Comparison of ENCODE assay signal across 11 cellular contexts in genomic region chr16:29645699-29646187, GRCh38. TPM values are rescaled to one million over a fixed set of nuclear protein-coding genes. Genes with fewer than 3 reads are reported as not detected.
A peak's percentile ranks its signal among the peaks of the same experiment; 100 is the strongest.
DNase-seq lines count a peak whose midpoint lies in the region; FAIRE-seq and TF ChIP-seq lines count a peak whose summit lies in the region.
"Had no signal": no experiment of that assay in that cellular context is flagged by ENCODE, and none has a peak within 500 bp of the region (broad histone marks: within the 10 kb centered on the region; RNA-seq: fewer than 3 reads in every experiment).

No MANE protein-coding gene starts in this region.

- TF ChIP-seq CTCF in HFFc6 (IDR thresholded peaks at IDR 0.05) (no peak), chondrocyte (IDR thresholded peaks at IDR 0.05) (no peak), dorsolateral prefrontal cortex (IDR thresholded peaks at IDR 0.05 in 54 of 56, conservative IDR thresholded peaks at IDR 0.05 in 2 of 56; ENCODE audit: low read depth in 1 of 56, partially characterized antibody in 56 of 56) (no peak)

- H3K9me3 Mint-ChIP-seq in activated CD4-positive, alpha-beta T cell treated with anti-CD3 and anti-CD28 coated beads, Interleukin-2, amount 10 ng/mL, durations not matched to agents 24 days and 14 days, result peaks cover 5% of the 10 kb centered on the region
- H3K9me3 Mint-ChIP-seq in HFFc6 (no peaks in the 10 kb centered on the region), chondrocyte (ENCODE audit: low read depth) (no peaks in the 10 kb centered on the region)

- no peaks in the 10 kb centered on the region for H3K36me3 Mint-ChIP-seq in activated CD4-positive, alpha-beta T cell treated with anti-CD3 and anti-CD28 coated beads, Interleukin-2, amount 10 ng/mL, durations not matched to agents 24 days and 14 days (ENCODE audit: low read depth)
- no peaks in the 10 kb centered on the region for H3K36me3 Mint-ChIP-seq in HFFc6 (ENCODE audit: low read depth)
- H3K36me3 Mint-ChIP-seq in chondrocyte (ENCODE audit: low read depth), result no peaks in the 10 kb centered on the region

- no peaks in the 10 kb centered on the region for H3K27me3 ChIP-seq in small intestine (ENCODE audit: control insufficient read depth in 2 of 2, insufficient read depth in 2 of 2, low read length in 2 of 2)
- H3K27me3 ChIP-seq in dorsolateral prefrontal cortex, result no peaks in the 10 kb centered on the region
- H3K27me3 ChIP-seq: esophagus squamous epithelium had no signal

- no peaks in the 10 kb centered on the region for H3K36me3 ChIP-seq in small intestine (ENCODE audit: control insufficient read depth in 2 of 2, insufficient read depth in 2 of 2, low read length in 2 of 2)
- H3K36me3 ChIP-seq: esophagus squamous epithelium had no signal

- H3K4me3 Mint-ChIP-seq in activated CD4-positive, alpha-beta T cell treated with anti-CD3 and anti-CD28 coated beads, Interleukin-2, amount 10 ng/mL, durations not matched to agents 24 days and 14 days, result no peak overlapping the region
- H3K4me3 Mint-ChIP-seq in HFFc6 (no peak overlapping the region), chondrocyte (ENCODE audit: unreplicated experiment) (no peak overlapping the region)

- 56 to 69% (median 66%) methylated on average over 4 of the region's 4 CpGs for WGBS in small intestine, 3 donors

- H3K4me1 ChIP-seq in small intestine (ENCODE audit: control insufficient read depth in 2 of 2, insufficient read depth in 1 of 2, low read depth in 1 of 2, low read length in 1 of 2), result no peaks in the 10 kb centered on the region
- H3K4me1 ChIP-seq: esophagus squamous epithelium had no signal

- no peaks in the 10 kb centered on the region for H3K27me3 Mint-ChIP-seq in activated CD4-positive, alpha-beta T cell treated with anti-CD3 and anti-CD28 coated beads, Interleukin-2, amount 10 ng/mL, durations not matched to agents 24 days and 14 days
- peaks cover 14% of the 10 kb centered on the region for H3K27me3 Mint-ChIP-seq in HFFc6 (ENCODE audit: insufficient read depth)
- no peaks in the 10 kb centered on the region for H3K27me3 Mint-ChIP-seq in chondrocyte (ENCODE audit: low read depth)

- intact Hi-C loops in activated CD4-positive, alpha-beta T cell treated with anti-CD3 and anti-CD28 coated beads, Interleukin-2, amount 10 ng/mL, durations not matched to agents 24 days and 14 days (cut with micrococcal nuclease), result loop anchor here (2.0 kb wide), 1 partner anchor 17 kb away; the partner anchor contains the start of gene SPN
- intact Hi-C loops in dorsolateral prefrontal cortex (cut with DNase I), result loop anchor here in 1 of 2 donors (10.0 kb wide), 1 partner anchor 69 kb away; no protein-coding TSS in a partner anchor

- H3K27ac Mint-ChIP-seq in activated CD4-positive, alpha-beta T cell treated with anti-CD3 and anti-CD28 coated beads, Interleukin-2, amount 10 ng/mL, durations not matched to agents 24 days and 14 days, result peak overlapping the region; percentile 57
- H3K27ac Mint-ChIP-seq in HFFc6, result no peak overlapping the region
- no peak overlapping the region for H3K27ac Mint-ChIP-seq in chondrocyte (ENCODE audit: unreplicated experiment)

- H3K9me3 ChIP-seq in small intestine (ENCODE audit: control insufficient read depth, low read depth), result no peaks in the 10 kb centered on the region
- H3K9me3 ChIP-seq: esophagus squamous epithelium had no signal

- no peak overlapping the region for H3K4me3 ChIP-seq in small intestine (ENCODE audit: low read depth in 1 of 2, low read length in 2 of 2)
- H3K4me3 ChIP-seq in dorsolateral prefrontal cortex, result no peak overlapping the region
- H3K4me3 ChIP-seq: esophagus squamous epithelium had no signal

- no peak for FAIRE-seq in small intestine (lab: Jason Lieb, UNC)

- DNase-seq in activated CD4-positive, alpha-beta T cell treated with anti-CD3 and anti-CD28 coated beads, Interleukin-2, amount 10 ng/mL, durations not matched to agents 24 days and 14 days, result peak; percentile 67
- no peak for DNase-seq in activated CD4-positive, alpha-beta T cell treated with anti-CD3 and anti-CD28 coated beads for 48 hours
- DNase-seq in KG1 (lab: John Stamatoyannopoulos, UW) (peak; percentile 63), amniotic epithelial cell (ENCODE audit: low read depth) (peak; percentile 45), small intestine (peak; percentile 62), HFFc6 (no peak), chondrocyte (ENCODE audit: low spot score) (no peak), dorsolateral prefrontal cortex (no peak)
- DNase-seq: activated CD4-positive, alpha-beta T cell treated with anti-CD3 and anti-CD28 coated beads for 1 hour; esophagus squamous epithelium had no signal

- H3K27ac ChIP-seq in small intestine (ENCODE audit: low read depth in 1 of 2, low read length in 1 of 2) (no peak overlapping the region), dorsolateral prefrontal cortex (peak overlapping the region in 1 of 59 donors; percentile 7)
- H3K27ac ChIP-seq: C4-2B, esophagus squamous epithelium had no signal

- H3K4me1 Mint-ChIP-seq in activated CD4-positive, alpha-beta T cell treated with anti-CD3 and anti-CD28 coated beads, Interleukin-2, amount 10 ng/mL, durations not matched to agents 24 days and 14 days, result peaks cover 33% of the 10 kb centered on the region
- H3K4me1 Mint-ChIP-seq in HFFc6 (ENCODE audit: low read depth) (no peaks in the 10 kb centered on the region), chondrocyte (ENCODE audit: low read depth) (no peaks in the 10 kb centered on the region)

RNA-seq across cellular contexts. Expression of gene SPN, which starts 17.3 kb away (rescaled TPM):
- 157 and 165 TPM in 2 replicates for total RNA-seq in activated CD4-positive, alpha-beta T cell treated with anti-CD3 and anti-CD28 coated beads, Interleukin-2, amount 10 ng/mL, durations not matched to agents 24 days and 14 days
- 1 to 10 TPM; 1.1 to 1.6 (median 1.3) TPM for polyA plus RNA-seq in small intestine
- total RNA-seq in HFFc6 (2021; fragmentation: NEBNext Ultra II Directional; extraction: Animal tissue kit (Norgen Biotek cat#: 25700)), result under 1 TPM in 5 of 6 experiments, not detected in 1; 0.06 to 0.20 (median 0.12) TPM
- total RNA-seq in chondrocyte (not detected in 3 replicates), dorsolateral prefrontal cortex (1 to 10 TPM in 105 of 120 experiments, under 1 TPM in 15; 0.46 to 6.2 (median 2.1) TPM)

RNA-seq across cellular contexts. Expression of gene QPRT, which starts 33.2 kb away (rescaled TPM):
- 5.8 and 6.3 TPM in 2 replicates for total RNA-seq in activated CD4-positive, alpha-beta T cell treated with anti-CD3 and anti-CD28 coated beads, Interleukin-2, amount 10 ng/mL, durations not matched to agents 24 days and 14 days
- 10 to 100 TPM; 30.2 to 32.4 (median 31.6) TPM for polyA plus RNA-seq in small intestine
- 10 to 100 TPM in 3 of 6 experiments, 1 to 10 TPM in 3; 3.0 to 12.4 (median 10.3) TPM for total RNA-seq in HFFc6 (2021; fragmentation: NEBNext Ultra II Directional; extraction: Animal tissue kit (Norgen Biotek cat#: 25700))
- total RNA-seq in chondrocyte, result 19.5 to 21.8 TPM (median 20.7 TPM) in 3 replicates
- total RNA-seq in dorsolateral prefrontal cortex, result 10 to 100 TPM; 10.1 to 29.5 (median 18.0) TPM

Comparison
In these comparisons a context has a peak if more than half of its experiments do, and no peak if none do; other contexts are left out.
1. DNase-seq: peak in activated CD4-positive, alpha-beta T cell treated with anti-CD3 and anti-CD28 coated beads, Interleukin-2, amount 10 ng/mL, durations not matched to agents 24 days and 14 days (single experiment), KG1 (single experiment), amniotic epithelial cell (single experiment) and small intestine (single experiment); none in activated CD4-positive, alpha-beta T cell treated with anti-CD3 and anti-CD28 coated beads for 48 hours (single experiment), HFFc6 (single experiment), chondrocyte (single experiment) and dorsolateral prefrontal cortex (0 of 10).
2. RNA of gene SPN, which starts 17.3 kb away (total RNA-seq): 157 to 165 TPM in activated CD4-positive, alpha-beta T cell treated with anti-CD3 and anti-CD28 coated beads, Interleukin-2, amount 10 ng/mL, durations not matched to agents 24 days and 14 days; 0.46 to 6.2 TPM in dorsolateral prefrontal cortex, 0.06 to 0.20 TPM in HFFc6 and not detected in chondrocyte; every median in the first group is over 10 times any median in the second.